ENCODE assay signal across 8 cellular contexts in genomic region chr2:171161425-171162289, GRCh38. TPM values are rescaled to one million over a fixed set of nuclear protein-coding genes. Genes with fewer than 3 reads are reported as not detected.
DNase-seq lines count a peak whose midpoint lies in the region; ATAC-seq and TF ChIP-seq lines count a peak whose summit lies in the region.

No MANE protein-coding gene starts in this region.

- peaks cover 39% of the 10 kb centered on the region for H3K79me2 ChIP-seq in mammary epithelial cell (ENCODE audit: insufficient read depth, low read length)

- ATAC-seq in HG03095 (IDR thresholded peaks at IDR 0.05; ENCODE audit: unreplicated experiment) (no peak), HG03108 (IDR thresholded peaks at IDR 0.05; ENCODE audit: unreplicated experiment) (no peak)

- no peaks in the 10 kb centered on the region for H3K36me3 ChIP-seq in mammary epithelial cell (ENCODE audit: insufficient read depth, low read length)

- H4K20me1 ChIP-seq in mammary epithelial cell (ENCODE audit: insufficient read depth, low read length): no peaks in the 10 kb centered on the region

- H3K9ac ChIP-seq in mammary epithelial cell (ENCODE audit: insufficient read depth, low read length): peak overlapping the region; percentile 83

- H3K4me1 ChIP-seq in mammary epithelial cell (ENCODE audit: insufficient read depth, low read length) (no peaks in the 10 kb centered on the region), mononuclear cell (ENCODE audit: insufficient read depth, low read length) (peaks cover 40% of the 10 kb centered on the region)

- 47% methylated on average over 12 of the region's 12 CpGs for WGBS in mammary epithelial cell (ENCODE audit: low coverage, missing lambda C conversion rate)

- BruUV-seq in mammary epithelial cell (replicated peaks; lab: Mats Ljungman, UMichigan): no TSS peak

- intact Hi-C loops in mammary epithelial cell (cut with micrococcal nuclease): loop anchor here (2.0 to 10.0 kb wide), 4 partner anchors 65 to 271 kb away; partner anchors contain the start of genes DCAF17 and METTL8

- H2AFZ ChIP-seq in mammary epithelial cell (ENCODE audit: low read depth, low read length): peak overlapping the region; percentile 99

- in situ Hi-C loops in mammary epithelial cell (cut with MboI; ENCODE audit: low sequenced_read_pairs in 2 of 2): loop anchor here (10.0 to 25.0 kb wide), 2 partner anchors 251 to 253 kb away; no protein-coding TSS in a partner anchor

- peak overlapping the region; percentile 91 for H3K4me3 ChIP-seq in AG04449 (ENCODE audit: low read depth, low read length)
- H3K4me3 ChIP-seq in Jurkat, Clone E6-1 (ENCODE audit: low read length): peak overlapping the region; percentile 71
- H3K4me3 ChIP-seq in mammary epithelial cell (replicated peaks in 1 of 3; ENCODE audit: insufficient read depth in 1 of 3, low read depth in 2 of 3, low read length in 3 of 3): peak overlapping the region; percentile 83 to 97 (median 93)
- H3K4me3 ChIP-seq in mononuclear cell (ENCODE audit: low read length): peak overlapping the region; percentile 73

- H3K27ac ChIP-seq in mammary epithelial cell (ENCODE audit: insufficient read depth, low read depth, low read length): peak overlapping the region; percentile 40

- H3K4me2 ChIP-seq in mammary epithelial cell (ENCODE audit: insufficient read depth, low read depth, low read length): peak overlapping the region; percentile 87

- TF ChIP-seq CTCF in AG04449 (IDR thresholded peaks at IDR 0.05; ENCODE audit: insufficient read depth, low read length, missing control alignments) (no peak), mammary epithelial cell (conservative IDR thresholded peaks at IDR 0.05 in 1 of 2, IDR thresholded peaks at IDR 0.05 in 1 of 2; ENCODE audit: extremely low read depth in 1 of 2, insufficient read depth in 1 of 2, low read depth in 1 of 2, low read length in 2 of 2) (no peak)

- H3K27me3 ChIP-seq in mammary epithelial cell (ENCODE audit: insufficient read depth, low read length): no peaks in the 10 kb centered on the region
- no peaks in the 10 kb centered on the region for H3K27me3 ChIP-seq in mononuclear cell (ENCODE audit: insufficient read depth, low read length)

- POLR2A ChIA-PET in AG04449 (lab: Yijun Ruan, JAX): interaction anchor here (1.2 kb wide), 1 partner anchor 136 kb away, joined by 3 read pairs; no protein-coding TSS in a partner anchor

- CTCF ChIA-PET in AG04449 (lab: Yijun Ruan, JAX): interaction anchor here (1.0 to 4.4 kb wide), 4 partner anchors 13 to 254 kb away, joined by 3 to 33 read pairs (median 4); no protein-coding TSS in a partner anchor
- CTCF ChIA-PET in mammary epithelial cell (lab: Charles Lee; ENCODE audit: low non-redundant PET): no interaction called here

- dilution Hi-C loops in mammary epithelial cell (cut with HindIII; ENCODE audit: low sequenced_read_pairs): no loop called here

- DNase-seq in AG04449 (ENCODE audit: low read depth, low spot score) (no peak), mammary epithelial cell (no peak)
- DNase-seq in Jurkat, Clone E6-1 (ENCODE audit: low read depth, low spot score): no peak
- DNase-seq in stimulated activated CD4-positive, alpha-beta T cell treated with anti-CD3 and anti-CD28 coated beads, Interleukin-12 subunit alpha, Interleukin-12 subunit beta, amount 100 ng/mL, for 4 hours: no peak
- DNase-seq in stimulated activated CD8-positive, alpha-beta memory T cell treated with anti-CD3 and anti-CD28 coated beads, Interleukin-4, amount 100 ng/mL, for 48 hours: no peak

- H3K9me3 ChIP-seq in mammary epithelial cell (replicated peaks; ENCODE audit: insufficient read depth, low read length) (no peaks in the 10 kb centered on the region), mononuclear cell (ENCODE audit: low read depth, low read length) (no peaks in the 10 kb centered on the region)

RNA-seq across cellular contexts. Expression of gene TLK1, which starts 1.0 kb away (rescaled TPM):
- polyA plus RNA-seq in Jurkat, Clone E6-1 (2012; ENCODE audit: insufficient read depth, insufficient read length): 23.6 TPM
- total RNA-seq in mammary epithelial cell (10 to 100 TPM; 15.8 to 60.1 TPM), mononuclear cell (57.4 TPM)
- 8.2 TPM for polyA plus RNA-seq in mammary epithelial cell
- polyA minus RNA-seq in mammary epithelial cell: 24.4 TPM
